Comparison of ENCODE assay signal across 8 cellular contexts in the genomic region with DNA sequence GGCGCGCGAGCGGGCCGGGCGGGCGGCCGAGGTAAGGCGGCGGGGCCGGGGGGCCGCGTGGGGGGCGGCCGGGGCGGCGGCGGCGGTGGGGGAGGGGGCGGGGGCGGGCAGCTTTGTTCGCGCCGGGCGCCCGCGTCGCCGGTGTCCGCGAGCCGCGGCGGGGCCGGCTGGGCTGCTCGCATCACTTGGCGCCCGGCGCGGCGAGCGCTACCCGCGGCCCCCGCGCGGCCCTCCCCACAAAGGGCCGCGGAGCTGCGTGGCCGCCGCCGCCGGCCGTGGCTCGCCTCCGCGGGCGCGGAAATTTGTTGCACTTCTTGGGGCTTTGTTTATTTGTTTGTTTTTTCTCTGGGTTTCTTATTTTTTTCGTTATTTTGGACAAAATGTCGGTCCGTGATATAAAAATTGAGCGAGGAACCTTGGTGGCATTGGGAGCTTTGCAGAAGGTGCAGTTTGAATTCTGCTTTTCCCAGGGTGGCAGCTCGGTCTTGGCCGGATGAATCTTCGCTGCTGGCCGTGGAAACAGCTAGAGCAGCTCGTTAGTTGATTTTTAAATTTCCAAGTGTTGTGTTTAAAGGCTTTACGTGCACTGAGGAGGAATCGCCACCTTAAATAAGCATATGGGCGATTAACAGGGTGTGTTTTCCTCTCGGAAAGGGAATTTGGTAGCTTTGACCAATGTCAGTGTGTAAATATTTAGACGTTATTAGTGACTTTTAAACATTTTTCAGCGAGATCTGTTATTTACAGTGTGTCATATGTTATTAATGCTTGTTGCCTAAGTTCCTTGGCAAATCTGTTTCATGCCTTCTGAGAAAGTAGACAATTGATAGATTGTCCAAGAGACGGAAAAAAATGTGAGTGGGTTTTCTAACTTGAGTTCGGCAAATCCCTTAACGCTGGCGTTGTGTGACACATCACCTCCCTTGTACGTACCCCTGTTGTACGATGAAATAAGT. TPM values are rescaled to one million over a fixed set of nuclear protein-coding genes. Genes with fewer than 3 reads are reported as not detected.
DNase-seq lines count a peak whose midpoint lies in the region; ATAC-seq and TF ChIP-seq lines count a peak whose summit lies in the region.

No MANE protein-coding gene starts in this region.

- H3F3A ChIP-seq in MM.1S (ENCODE audit: insufficient read depth, low read length), result peaks cover 31% of the 10 kb centered on the region

- peaks cover 0 to 8% (median 0%) of the 10 kb centered on the region in 11 experiments; a peak in 3 of 22 replicates for H4K20me1 ChIP-seq in BLaER1 treated with 17β-estradiol and CSF1 and Interleukin-3, amounts not matched to agents 10 nM and 100 nM
- no peaks in the 10 kb centered on the region for H4K20me1 ChIP-seq in MM.1S (ENCODE audit: insufficient read depth, low read length)

- WGBS in esophagus, 2 donors, result 1% methylated on average over 39 to 81 of the region's 81 CpGs

- ATAC-seq in GM19324 (IDR thresholded peaks at IDR 0.05; ENCODE audit: low FRiP score, unreplicated experiment), result peak; percentile 19
- ATAC-seq in thoracic aorta (ENCODE audit: insufficient number of reproducible peaks, low FRiP score, low read depth), result peak; percentile 14

- peak overlapping the region; percentile 70 to 90 (median 81) for H3K4me3 ChIP-seq in BLaER1 treated with 17β-estradiol and CSF1 and Interleukin-3, amounts not matched to agents 10 nM and 100 nM
- peak overlapping the region; percentile 81 for H3K4me3 ChIP-seq in MM.1S (ENCODE audit: low read length)
- H3K4me3 ChIP-seq in esophagus (ENCODE audit: low read depth in 1 of 2, low read length in 2 of 2), result peak overlapping the region; percentile 73 to 95
- peak overlapping the region; percentile 71 to 85 for H3K4me3 ChIP-seq in muscle layer of colon (ENCODE audit: low read depth in 1 of 2, low read length in 2 of 2)
- peak overlapping the region; percentile 90 for H3K4me3 ChIP-seq in thoracic aorta

- peak overlapping the region; percentile 74 to 96 (median 84) for H3K4me2 ChIP-seq in BLaER1 treated with 17β-estradiol and CSF1 and Interleukin-3, amounts not matched to agents 10 nM and 100 nM
- H3K4me2 ChIP-seq in MM.1S (ENCODE audit: low read depth, low read length), result peak overlapping the region; percentile 69

- TF ChIP-seq CTCF in MM.1S (IDR thresholded peaks at IDR 0.05; ENCODE audit: low read length), result no peak
- no peak for TF ChIP-seq CTCF in thoracic aorta (IDR thresholded peaks at IDR 0.05)

- peak overlapping the region; percentile 90 for H3K4me3 Mint-ChIP-seq in activated CD4-positive, alpha-beta memory T cell treated with anti-CD3 and anti-CD28 coated beads, Interleukin-2, amount 10 ng/mL, durations not matched to agents 7 days and 5 days

- peak overlapping the region; percentile 84 to 96 (median 92) for H3K9ac ChIP-seq in BLaER1 treated with 17β-estradiol and CSF1 and Interleukin-3, amounts not matched to agents 10 nM and 100 nM
- peak overlapping the region; percentile 67 for H3K9ac ChIP-seq in MM.1S (ENCODE audit: low read length)
- H3K9ac ChIP-seq in muscle layer of colon (ENCODE audit: low read length), result peak overlapping the region; percentile 79

- H3K9me3 ChIP-seq in BLaER1 treated with 17β-estradiol and CSF1 and Interleukin-3, amounts not matched to agents 10 nM and 100 nM (replicated peaks in 1 of 11), result no peaks in the 10 kb centered on the region
- H3K9me3 ChIP-seq in MM.1S (replicated peaks; ENCODE audit: insufficient read depth, low read length) (no peaks in the 10 kb centered on the region), esophagus (ENCODE audit: control insufficient read depth in 2 of 2, insufficient read depth in 1 of 2, low read depth in 1 of 2, low read length in 1 of 2) (no peaks in the 10 kb centered on the region), muscle layer of colon (ENCODE audit: low read length) (no peaks in the 10 kb centered on the region), thoracic aorta (no peaks in the 10 kb centered on the region)

- peaks cover 35% of the 10 kb centered on the region for H3K36me3 Mint-ChIP-seq in activated CD4-positive, alpha-beta memory T cell treated with anti-CD3 and anti-CD28 coated beads, Interleukin-2, amount 10 ng/mL, durations not matched to agents 7 days and 5 days (ENCODE audit: low read depth)

- H3K27ac ChIP-seq in BLaER1 treated with 17β-estradiol and CSF1 and Interleukin-3, amounts not matched to agents 10 nM and 100 nM, result peak overlapping the region; percentile 52 to 96 (median 89); a peak in 21 of 22 replicates
- H3K27ac ChIP-seq in MM.1S (ENCODE audit: low read length), result peak overlapping the region; percentile 13; the same call in 1 of the 2 replicates
- H3K27ac ChIP-seq in esophagus (ENCODE audit: low read depth in 2 of 2, low read length in 1 of 2), result peak overlapping the region; percentile 87 to 89
- H3K27ac ChIP-seq in muscle layer of colon (ENCODE audit: low read depth, low read length), result peak overlapping the region; percentile 74
- peak overlapping the region; percentile 70 to 80 for H3K27ac ChIP-seq in thoracic aorta

- no peaks in the 10 kb centered on the region for H3K9me3 Mint-ChIP-seq in activated CD4-positive, alpha-beta memory T cell treated with anti-CD3 and anti-CD28 coated beads, Interleukin-2, amount 10 ng/mL, durations not matched to agents 7 days and 5 days

- H3K4me1 Mint-ChIP-seq in activated CD4-positive, alpha-beta memory T cell treated with anti-CD3 and anti-CD28 coated beads, Interleukin-2, amount 10 ng/mL, durations not matched to agents 7 days and 5 days, result peaks cover 47% of the 10 kb centered on the region

- H3K36me3 ChIP-seq in BLaER1 treated with 17β-estradiol and CSF1 and Interleukin-3, amounts not matched to agents 10 nM and 100 nM, result peaks cover 0 to 21% (median 9%) of the 10 kb centered on the region in 11 experiments; a peak in 13 of 22 replicates
- 0 out of 2 replicates have a peak, but pooled peaks cover 4% of the 10 kb centered on the region for H3K36me3 ChIP-seq in MM.1S (replicated peaks; ENCODE audit: insufficient read depth, low read length)
- no peaks in the 10 kb centered on the region for H3K36me3 ChIP-seq in esophagus (ENCODE audit: control insufficient read depth in 2 of 2, insufficient read depth in 2 of 2, low read length in 1 of 2)
- H3K36me3 ChIP-seq in muscle layer of colon (ENCODE audit: insufficient read depth, low read length), result no peaks in the 10 kb centered on the region
- H3K36me3 ChIP-seq in thoracic aorta, result no peaks in the 10 kb centered on the region

- CTCF ChIA-PET in activated CD4-positive, alpha-beta memory T cell treated with anti-CD3 and anti-CD28 coated beads, Interleukin-2, amount 10 ng/mL, durations not matched to agents 7 days and 5 days (lab: Charles Lee), result interaction anchor here (0.7 to 3.3 kb wide), 18 partner anchors 8 to 923 kb away, joined by 3 to 15 read pairs (median 3); no protein-coding TSS in a partner anchor

- H3K79me2 ChIP-seq in MM.1S (ENCODE audit: low read length), result peaks cover 50% of the 10 kb centered on the region

- H3K27me3 ChIP-seq in BLaER1 treated with 17β-estradiol and CSF1 and Interleukin-3, amounts not matched to agents 10 nM and 100 nM, result no peaks in the 10 kb centered on the region
- H3K27me3 ChIP-seq in MM.1S (replicated peaks; ENCODE audit: insufficient read depth, low read length), result no peaks in the 10 kb centered on the region
- H3K27me3 ChIP-seq in esophagus (ENCODE audit: control insufficient read depth in 1 of 2, insufficient read depth in 2 of 2, low read length in 2 of 2), result no peaks in the 10 kb centered on the region
- H3K27me3 ChIP-seq in muscle layer of colon (ENCODE audit: control insufficient read depth in 1 of 2, insufficient read depth in 2 of 2, low read length in 2 of 2), result no peaks in the 10 kb centered on the region
- H3K27me3 ChIP-seq in thoracic aorta (replicated peaks; ENCODE audit: insufficient read depth), result no peaks in the 10 kb centered on the region

- H3K9me2 ChIP-seq in MM.1S (replicated peaks; ENCODE audit: insufficient read depth, low read length), result no peaks in the 10 kb centered on the region

- peak overlapping the region; percentile 11 for H2AFZ ChIP-seq in MM.1S (ENCODE audit: low read length)

- H3K27me3 Mint-ChIP-seq in activated CD4-positive, alpha-beta memory T cell treated with anti-CD3 and anti-CD28 coated beads, Interleukin-2, amount 10 ng/mL, durations not matched to agents 7 days and 5 days, result peaks cover 17% of the 10 kb centered on the region

- H3K4me1 ChIP-seq in BLaER1 treated with 17β-estradiol and CSF1 and Interleukin-3, amounts not matched to agents 10 nM and 100 nM, result peaks cover 37 to 50% (median 47%) of the 10 kb centered on the region in 10 experiments
- H3K4me1 ChIP-seq in MM.1S (ENCODE audit: low read length) (peaks cover 39% of the 10 kb centered on the region), esophagus (ENCODE audit: control insufficient read depth in 2 of 2, insufficient read depth in 2 of 2, low read length in 1 of 2) (no peaks in the 10 kb centered on the region), muscle layer of colon (ENCODE audit: insufficient read depth, low read length) (peaks cover 41% of the 10 kb centered on the region), thoracic aorta (ENCODE audit: control insufficient read depth in 1 of 2, low read depth in 2 of 2) (peaks cover 22 to 55% of the 10 kb centered on the region in 2 donors)

- H3K27ac Mint-ChIP-seq in activated CD4-positive, alpha-beta memory T cell treated with anti-CD3 and anti-CD28 coated beads, Interleukin-2, amount 10 ng/mL, durations not matched to agents 7 days and 5 days, result peak overlapping the region; percentile 89

- POLR2A ChIA-PET in activated CD4-positive, alpha-beta memory T cell treated with anti-CD3 and anti-CD28 coated beads, Interleukin-2, amount 10 ng/mL, durations not matched to agents 7 days and 5 days (lab: Charles Lee), result interaction anchor here (0.8 to 2.8 kb wide), 17 partner anchors 8 to 911 kb away, joined by 3 to 15 read pairs (median 5); a partner anchor contains a TSS

- DNase-seq in MM.1S, result peak; percentile 44
- DNase-seq in activated CD4-positive, alpha-beta memory T cell treated with anti-CD3 and anti-CD28 coated beads, Interleukin-2, amount 10 ng/mL, durations not matched to agents 7 days and 5 days, result peak; percentile 27
- no peak for DNase-seq in thoracic aorta (ENCODE audit: low spot score)
- DNase-seq in H4 (ENCODE audit: low spot score), result no peak

RNA-seq across cellular contexts. Expression of a gene that starts 0.8 kb away (rescaled TPM):
- 10 to 100 TPM; 42.1 to 42.5 TPM for total RNA-seq in activated CD4-positive, alpha-beta memory T cell treated with anti-CD3 and anti-CD28 coated beads, Interleukin-2, amount 10 ng/mL, durations not matched to agents 7 days and 5 days
- polyA plus RNA-seq in esophagus, result 10 to 100 TPM; 21.3 to 33.4 TPM
- 10 to 100 TPM; 49.7 to 53.8 TPM for total RNA-seq in thoracic aorta
- 136 and 197 TPM in 2 replicates for total RNA-seq in H4 (2014; rRNA removed; shearing (Covaris generic))

Comparison
In these comparisons a context has a peak if more than half of its experiments do, and no peak if none do; other contexts are left out.
1. H3K27ac ChIP-seq: peak in every context shown above with its lines; median percentile 89 in BLaER1 treated with 17β-estradiol and CSF1 and Interleukin-3, amounts not matched to agents 10 nM and 100 nM; 88 in esophagus; 75 in thoracic aorta; 74 in muscle layer of colon; 13 in MM.1S.
2. DNase-seq: peak in MM.1S (single experiment) and activated CD4-positive, alpha-beta memory T cell treated with anti-CD3 and anti-CD28 coated beads, Interleukin-2, amount 10 ng/mL, durations not matched to agents 7 days and 5 days (single experiment); none in thoracic aorta (single experiment) and H4 (single experiment).
3. Peak in every context shown above with its lines, with median percentiles within 50 percentile points of each other: H3K4me3 ChIP-seq and H3K9ac ChIP-seq.